ENCODE assay signal across 30 cellular contexts in genomic region chr17:61617261-61617660, GRCh38. TPM values are rescaled to one million over a fixed set of nuclear protein-coding genes. Genes with fewer than 3 reads are reported as not detected.
"Had no signal": no experiment of that assay in that cellular context is flagged by ENCODE, and none has a peak within 500 bp of the region (broad histone marks: within the 10 kb centered on the region; RNA-seq: fewer than 3 reads in every experiment).

No MANE protein-coding gene starts in this region.

- H3K4me3 ChIP-seq: breast epithelium, SJCRH30 had no signal

- DNase-seq: activated CD4-positive, alpha-beta T cell treated with anti-CD3 and anti-CD28 coated beads for 4 hours; activated CD8-positive, alpha-beta memory T cell treated with anti-CD3 and anti-CD28 coated beads, Interleukin-2, amount 50 U/mL, for 4 hours; activated CD8-positive, alpha-beta T cell treated with anti-CD3 and anti-CD28 coated beads for 36 hours; activated naive CD4-positive, alpha-beta T cell treated with anti-CD3 and anti-CD28 coated beads, Interleukin-2, amount 50 U/mL, for 16 hours; activated naive CD8-positive, alpha-beta T cell treated with anti-CD3 and anti-CD28 coated beads, Interleukin-2, amount 10 ng/mL, durations not matched to agents 7 days and 5 days; activated T-cell treated with anti-CD3 and anti-CD28 coated beads, Interleukin-2, amount 50 U/mL, for 72 hours; aorta; caudate nucleus; KG1; MV-4-11; NCI-H1092 treated with DMSO at 0.1 percent for 48 hours; NCI-H1417 treated with DMSO at 0.1 percent for 48 hours; NCI-H1694; NCI-H2029; NCI-H2107; NCI-H2171 treated with DMSO at 0.1 percent for 48 hours; NCI-H226; NCI-H526; NCI-H774; NK-92 treated with Interleukin-12 subunit alpha and Interleukin-12 subunit beta, amount 100 ng/mL, for 24 hours; RPMI8226; SJCRH30; SK-N-SH; SW 1271 had no signal

- H3K9ac ChIP-seq: SK-N-SH had no signal

- H3K27ac ChIP-seq: breast epithelium, SJCRH30 had no signal

- ATAC-seq: activated CD4-positive, CD25-positive, alpha-beta regulatory T cell treated with anti-CD3 and anti-CD28 coated beads, Interleukin-2, amount 50 U/mL, for 24 hours; activated CD8-positive, alpha-beta T cell treated with anti-CD3 and anti-CD28 coated beads for 36 hours; activated T-cell treated with anti-CD3 and anti-CD28 coated beads, Interleukin-2, amount 50 U/mL, for 72 hours; Panc1; Right ventricle myocardium inferior had no signal

- H3K4me1 ChIP-seq: breast epithelium, SJCRH30 had no signal

- H3K36me3 ChIP-seq: breast epithelium, SJCRH30 had no signal

- H3K27me3 ChIP-seq: breast epithelium, SJCRH30 had no signal

RNA-seq across cellular contexts. Expression of gene NACA2, which starts 26.2 kb away (rescaled TPM):
- total RNA-seq: activated CD8-positive, alpha-beta T cell treated with anti-CD3 and anti-CD28 coated beads for 36 hours; activated naive CD8-positive, alpha-beta T cell treated with anti-CD3 and anti-CD28 coated beads, Interleukin-2, amount 10 ng/mL, durations not matched to agents 7 days and 5 days; activated T-cell treated with anti-CD3 and anti-CD28 coated beads, Interleukin-2, amount 50 U/mL, for 72 hours; aorta; breast epithelium; MCF 10A; NCI-H460; Right ventricle myocardium inferior; SJCRH30 had no signal
- polyA plus RNA-seq: SK-N-SH had no signal
